ENCODE assay signal across 1 cellular context in genomic region chr14:66649515-66649914, GRCh38.
TF ChIP-seq lines count a peak whose summit lies in the region.

No MANE protein-coding gene starts in this region.

TF ChIP-seq in WTC11, 78 proteins besides CTCF, POLR2A, EP300 and RAD21 (continued from another document):
- no peak for TF ChIP-seq STAT6 (CRISPR knock-in tag; conservative IDR thresholded peaks at IDR 0.05; ENCODE audit: low read depth)
- TF ChIP-seq ATF3 (CRISPR knock-in tag; conservative IDR thresholded peaks at IDR 0.05), result no peak
- TF ChIP-seq ZNF317 (CRISPR knock-in tag; IDR thresholded peaks at IDR 0.05; ENCODE audit: borderline replicate concordance, low read depth), result no peak
- no peak for TF ChIP-seq ZBTB43 (CRISPR knock-in tag; IDR thresholded peaks at IDR 0.05)
- TF ChIP-seq E2F4 (CRISPR knock-in tag; IDR thresholded peaks at IDR 0.05; ENCODE audit: borderline replicate concordance, low read depth), result no peak
